15 cellular contexts compared by ENCODE assay signal in the genomic region with DNA sequence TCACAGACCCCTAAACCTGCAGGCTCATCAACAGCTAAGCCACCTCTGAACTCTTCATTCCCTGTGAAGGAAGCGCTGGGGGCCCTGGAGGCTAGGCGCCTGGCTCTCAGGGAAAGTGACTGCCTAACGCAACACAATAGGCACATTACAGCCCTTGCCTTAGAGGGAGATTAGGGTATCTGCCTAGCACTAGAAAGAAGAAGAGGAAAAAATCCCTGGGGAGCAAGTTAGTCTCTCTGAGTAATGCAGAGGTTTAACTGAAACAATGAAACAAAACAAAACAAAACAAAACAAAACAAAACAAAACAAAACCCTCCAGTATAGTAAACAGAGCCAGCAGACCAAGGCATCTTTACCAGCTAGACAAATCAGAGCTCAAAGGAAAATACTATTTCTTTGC. TPM values are rescaled to one million over a fixed set of nuclear protein-coding genes. Genes with fewer than 3 reads are reported as not detected.
A peak's percentile ranks its signal among the peaks of the same experiment; 100 is the strongest.
DNase-seq lines count a peak whose midpoint lies in the region; FAIRE-seq and TF ChIP-seq lines count a peak whose summit lies in the region.
"Had no signal": no experiment of that assay in that cellular context is flagged by ENCODE, and none has a peak within 500 bp of the region (broad histone marks: within the 10 kb centered on the region; RNA-seq: fewer than 3 reads in every experiment).

No MANE protein-coding gene starts in this region.

- H3K4me1 ChIP-seq in A673 (ENCODE audit: insufficient read depth, low read length, poor library complexity, severe bottlenecking) (peaks cover 19% of the 10 kb centered on the region), Caco-2 (no peaks in the 10 kb centered on the region), sigmoid colon (peaks cover 0 to 26% (median 22%) of the 10 kb centered on the region in 4 donors), suprapubic skin (peaks cover 36% of the 10 kb centered on the region), kidney (ENCODE audit: control insufficient read depth in 1 of 2, insufficient read depth in 1 of 2, low read depth in 1 of 2, low read length in 2 of 2) (peaks cover 0 to 4% of the 10 kb centered on the region in 2 donors)

- TF ChIP-seq EP300 in sigmoid colon (IDR thresholded peaks at IDR 0.05) (no peak), suprapubic skin (IDR thresholded peaks at IDR 0.05) (no peak)

- H3K9ac ChIP-seq in kidney (ENCODE audit: low read length in 2 of 2), result no peak overlapping the region

- 94 to 96% methylated on average over 3 of the region's 3 CpGs for WGBS in sigmoid colon, 2 donors
- WGBS in suprapubic skin, result 84% methylated on average over 3 of the region's 3 CpGs

- H3K27me3 ChIP-seq in A673 (replicated peaks; ENCODE audit: insufficient read depth, low read depth, low read length, poor library complexity) (no peaks in the 10 kb centered on the region), Caco-2 (replicated peaks; ENCODE audit: control insufficient read depth, insufficient read depth, low read length) (no peaks in the 10 kb centered on the region), sigmoid colon (no peaks in the 10 kb centered on the region), suprapubic skin (no peaks in the 10 kb centered on the region)

- peak overlapping the region; percentile 74 for H3K4me3 ChIP-seq in A673 (ENCODE audit: low read depth, low read length, poor library complexity, severe bottlenecking)
- H3K4me3 ChIP-seq in Caco-2 (ENCODE audit: low read depth, low read length), result no peak overlapping the region
- no peak overlapping the region for H3K4me3 ChIP-seq in sigmoid colon
- H3K4me3 ChIP-seq in suprapubic skin, result no peak overlapping the region
- H3K4me3 ChIP-seq in kidney (ENCODE audit: low read length in 2 of 2), result no peak overlapping the region

- TF ChIP-seq CTCF in A673 (conservative IDR thresholded peaks at IDR 0.05; ENCODE audit: low read depth, low read length), result no peak
- no peak for TF ChIP-seq CTCF in Caco-2 (IDR thresholded peaks at IDR 0.05; ENCODE audit: insufficient read depth in 1 of 2, low read depth in 1 of 2, low read length in 1 of 2, severe bottlenecking in 1 of 2, unreplicated experiment in 1 of 2)
- TF ChIP-seq CTCF in mesothelial cell of epicardium (IDR thresholded peaks at IDR 0.05; ENCODE audit: unreplicated experiment), result no peak
- TF ChIP-seq CTCF in sigmoid colon (IDR thresholded peaks at IDR 0.05), result no peak
- no peak for TF ChIP-seq CTCF in suprapubic skin (IDR thresholded peaks at IDR 0.05)
- TF ChIP-seq CTCF in kidney (IDR thresholded peaks at IDR 0.05; ENCODE audit: borderline replicate concordance, extremely low read depth, insufficient read depth), result no peak

- H3K9me3 Mint-ChIP-seq in Caco-2 (ENCODE audit: unreplicated experiment) (no peaks in the 10 kb centered on the region), mesothelial cell of epicardium (no peaks in the 10 kb centered on the region)
- no peaks in the 10 kb centered on the region for H3K9me3 Mint-ChIP-seq in activated CD4-positive, alpha-beta memory T cell treated with anti-CD3 and anti-CD28 coated beads, Interleukin-2, amount 10 ng/mL, durations not matched to agents 7 days and 5 days

- intact Hi-C loops in A673 (cut with micrococcal nuclease; ENCODE audit: unreplicated experiment), result no loop called here
- intact Hi-C loops in Caco-2 (cut with micrococcal nuclease; ENCODE audit: unreplicated experiment), result no loop called here
- intact Hi-C loops in sigmoid colon (cut with DNase I), result no loop called here
- intact Hi-C loops in kidney (cut with DNase I), result no loop called here

- H3K4me1 Mint-ChIP-seq in Caco-2 (ENCODE audit: low read depth, unreplicated experiment), result peaks cover 7% of the 10 kb centered on the region
- H3K4me1 Mint-ChIP-seq in activated CD4-positive, alpha-beta memory T cell treated with anti-CD3 and anti-CD28 coated beads, Interleukin-2, amount 10 ng/mL, durations not matched to agents 7 days and 5 days, result peaks cover 18% of the 10 kb centered on the region
- H3K4me1 Mint-ChIP-seq in mesothelial cell of epicardium, result peaks cover 16% of the 10 kb centered on the region

- no peak for FAIRE-seq in kidney (lab: Jason Lieb, UNC)
- FAIRE-seq: urothelium cell line had no signal

- peaks cover 23% of the 10 kb centered on the region for H3K36me3 ChIP-seq in A673 (ENCODE audit: insufficient read depth, low read length, poor library complexity, severe bottlenecking)
- H3K36me3 ChIP-seq in Caco-2 (ENCODE audit: control insufficient read depth, insufficient read depth, low read length), result no peaks in the 10 kb centered on the region
- H3K36me3 ChIP-seq in sigmoid colon, result peaks cover 0 to 26% (median 18%) of the 10 kb centered on the region in 4 donors
- H3K36me3 ChIP-seq in suprapubic skin, result peaks cover 28% of the 10 kb centered on the region
- peaks cover 8 to 9% of the 10 kb centered on the region in 2 donors for H3K36me3 ChIP-seq in kidney (ENCODE audit: control insufficient read depth in 1 of 2, insufficient read depth in 2 of 2, low read length in 2 of 2)

- POLR2A ChIA-PET in A673 (lab: Charles Lee; ENCODE audit: low non-redundant PET), result no interaction called here
- POLR2A ChIA-PET in Caco-2 (lab: Charles Lee), result no interaction called here
- POLR2A ChIA-PET in activated CD4-positive, alpha-beta memory T cell treated with anti-CD3 and anti-CD28 coated beads, Interleukin-2, amount 10 ng/mL, durations not matched to agents 7 days and 5 days (lab: Charles Lee), result no interaction called here

- TF ChIP-seq POLR2A in sigmoid colon (IDR thresholded peaks at IDR 0.05) (no peak), suprapubic skin (IDR thresholded peaks at IDR 0.05) (no peak)

- DNase-seq in A673 (ENCODE audit: low spot score), result peak; percentile 39
- no peak for DNase-seq in Caco-2
- DNase-seq in activated CD4-positive, alpha-beta memory T cell treated with anti-CD3 and anti-CD28 coated beads, Interleukin-2, amount 10 ng/mL, durations not matched to agents 7 days and 5 days, result no peak
- DNase-seq in mesothelial cell of epicardium (ENCODE audit: low spot score in 2 of 2, unreplicated experiment in 2 of 2), result no peak
- DNase-seq in sigmoid colon, result no peak
- no peak for DNase-seq in suprapubic skin (ENCODE audit: low spot score in 2 of 2)
- no peak for DNase-seq in kidney
- no peak for DNase-seq in NCI-H2081 (lab: John Stamatoyannopoulos, UW)
- DNase-seq: amygdala; effector CD8-positive, alpha-beta T cell; HCEC 1CT; heart left ventricle; NCI-H446; right cardiac atrium had no signal

- H3K27me3 Mint-ChIP-seq in Caco-2 (ENCODE audit: insufficient read depth, unreplicated experiment), result peaks cover 3% of the 10 kb centered on the region
- H3K27me3 Mint-ChIP-seq in activated CD4-positive, alpha-beta memory T cell treated with anti-CD3 and anti-CD28 coated beads, Interleukin-2, amount 10 ng/mL, durations not matched to agents 7 days and 5 days, result peaks cover 10% of the 10 kb centered on the region
- peaks cover 2% of the 10 kb centered on the region for H3K27me3 Mint-ChIP-seq in mesothelial cell of epicardium (ENCODE audit: low read depth)

- CTCF ChIA-PET in A673 (lab: Charles Lee) (no interaction called here), Caco-2 (lab: Charles Lee) (no interaction called here)
- CTCF ChIA-PET in activated CD4-positive, alpha-beta memory T cell treated with anti-CD3 and anti-CD28 coated beads, Interleukin-2, amount 10 ng/mL, durations not matched to agents 7 days and 5 days (lab: Charles Lee), result interaction anchor here (1.0 to 1.1 kb wide), 4 partner anchors 34 to 305 kb away, joined by 3 to 4 read pairs (median 3); a partner anchor contains a TSS

- H3K36me3 Mint-ChIP-seq in Caco-2 (ENCODE audit: insufficient read depth, unreplicated experiment), result peaks cover 23% of the 10 kb centered on the region
- peaks cover 7% of the 10 kb centered on the region for H3K36me3 Mint-ChIP-seq in activated CD4-positive, alpha-beta memory T cell treated with anti-CD3 and anti-CD28 coated beads, Interleukin-2, amount 10 ng/mL, durations not matched to agents 7 days and 5 days (ENCODE audit: low read depth)
- H3K36me3 Mint-ChIP-seq in mesothelial cell of epicardium, result peaks cover 14% of the 10 kb centered on the region

- no peak overlapping the region for H3K27ac ChIP-seq in A673 (ENCODE audit: low read depth, low read length, poor library complexity, severe bottlenecking)
- H3K27ac ChIP-seq in sigmoid colon, result no peak overlapping the region
- H3K27ac ChIP-seq in suprapubic skin, result no peak overlapping the region
- no peak overlapping the region for H3K27ac ChIP-seq in kidney (ENCODE audit: low read depth in 2 of 2, low read length in 2 of 2)
- H3K27ac ChIP-seq: heart left ventricle had no signal

- H3K27ac Mint-ChIP-seq in Caco-2 (ENCODE audit: unreplicated experiment), result no peak overlapping the region
- no peak overlapping the region for H3K27ac Mint-ChIP-seq in activated CD4-positive, alpha-beta memory T cell treated with anti-CD3 and anti-CD28 coated beads, Interleukin-2, amount 10 ng/mL, durations not matched to agents 7 days and 5 days
- peak overlapping the region; percentile 75 for H3K27ac Mint-ChIP-seq in mesothelial cell of epicardium

- BruUV-seq in A673 (replicated peaks; lab: Mats Ljungman, UMichigan), result no TSS peak
- no TSS peak for BruUV-seq in Caco-2 (replicated peaks; lab: Mats Ljungman, UMichigan)

- H3K9me3 ChIP-seq in A673 (ENCODE audit: low read depth, low read length, poor library complexity, severe bottlenecking) (no peaks in the 10 kb centered on the region), Caco-2 (no peaks in the 10 kb centered on the region), sigmoid colon (no peaks in the 10 kb centered on the region), suprapubic skin (no peaks in the 10 kb centered on the region), kidney (ENCODE audit: control insufficient read depth in 1 of 2, low read length in 2 of 2) (no peaks in the 10 kb centered on the region)
- H3K9me3 ChIP-seq: heart left ventricle had no signal

- H3K4me3 Mint-ChIP-seq in Caco-2 (ENCODE audit: unreplicated experiment), result peak overlapping the region; percentile 58
- H3K4me3 Mint-ChIP-seq in activated CD4-positive, alpha-beta memory T cell treated with anti-CD3 and anti-CD28 coated beads, Interleukin-2, amount 10 ng/mL, durations not matched to agents 7 days and 5 days, result peak overlapping the region; percentile 70
- H3K4me3 Mint-ChIP-seq in mesothelial cell of epicardium, result peak overlapping the region; percentile 71

RNA-seq across cellular contexts. Expression of a gene that starts 2.6 kb away (rescaled TPM):
- 19.3 and 19.6 TPM in 2 replicates for total RNA-seq in A673 (2021)
- 20.8 and 22.7 TPM in 2 replicates for total RNA-seq in Caco-2 (2022)
- 10 to 100 TPM; 11.7 to 11.8 TPM for total RNA-seq in activated CD4-positive, alpha-beta memory T cell treated with anti-CD3 and anti-CD28 coated beads, Interleukin-2, amount 10 ng/mL, durations not matched to agents 7 days and 5 days
- total RNA-seq in mesothelial cell of epicardium, result 18.5 to 20.0 TPM (median 18.9 TPM) in 3 replicates
- total RNA-seq in sigmoid colon, result 1 to 10 TPM; 5.7 to 7.7 (median 6.6) TPM
- polyA plus RNA-seq in sigmoid colon, result 1 to 10 TPM; 4.2 to 8.8 (median 7.2) TPM
- 10 to 100 TPM; 11.6 to 16.4 (median 14.9) TPM for total RNA-seq in suprapubic skin
- 12.9 TPM for total RNA-seq in kidney
- polyA plus RNA-seq in kidney (ENCODE audit: insufficient read depth, low read depth, low replicate concordance), result 8.2 TPM

RNA-seq across cellular contexts. Expression of a gene that starts 39.4 kb away (rescaled TPM):
- total RNA-seq in A673 (2021) (22.5 and 24.0 TPM in 2 replicates), Caco-2 (2022) (19.1 and 19.3 TPM in 2 replicates), mesothelial cell of epicardium (25.4 to 27.9 TPM (median 27.3 TPM) in 3 replicates), sigmoid colon (10 to 100 TPM; 16.4 to 18.9 (median 17.7) TPM), suprapubic skin (10 to 100 TPM; 18.1 to 28.1 (median 22.0) TPM), kidney (17.3 TPM)
- total RNA-seq in activated CD4-positive, alpha-beta memory T cell treated with anti-CD3 and anti-CD28 coated beads, Interleukin-2, amount 10 ng/mL, durations not matched to agents 7 days and 5 days, result 10 to 100 TPM; 18.5 to 19.8 TPM
- polyA plus RNA-seq in sigmoid colon (1 to 10 TPM; 4.2 to 9.4 (median 4.4) TPM), kidney (ENCODE audit: insufficient read depth, low read depth, low replicate concordance) (6.8 TPM)
